24 cellular contexts compared by ENCODE assay signal in genomic region chrX:56975611-56976010, GRCh38. TPM values are rescaled to one million over a fixed set of nuclear protein-coding genes. Genes with fewer than 3 reads are reported as not detected.
DNase-seq lines count a peak whose midpoint lies in the region; FAIRE-seq and TF ChIP-seq lines count a peak whose summit lies in the region.
"Had no signal": no experiment of that assay in that cellular context is flagged by ENCODE, and none has a peak within 500 bp of the region (broad histone marks: within the 10 kb centered on the region; RNA-seq: fewer than 3 reads in every experiment).

No MANE protein-coding gene starts in this region.

- H3K4me1 ChIP-seq in HAP-1 = no peaks in the 10 kb centered on the region
- H3K4me1 ChIP-seq: gastroesophageal sphincter, parathyroid adenoma, right atrium auricular region, spleen, upper lobe of right lung had no signal

- peak; percentile 9 for TF ChIP-seq CTCF in choroid plexus epithelial cell (conservative IDR thresholded peaks at IDR 0.05; ENCODE audit: low read depth, low read length)

- no peak overlapping the region for H3K4me3 ChIP-seq in choroid plexus epithelial cell (ENCODE audit: low read depth, low read length)
- H3K4me3 ChIP-seq in HAP-1 = no peak overlapping the region
- H3K4me3 ChIP-seq: gastroesophageal sphincter, MG63, right atrium auricular region, spleen, upper lobe of right lung had no signal

- H3K27me3 ChIP-seq in HAP-1 (ENCODE audit: low read depth) = no peaks in the 10 kb centered on the region
- H3K27me3 ChIP-seq: gastroesophageal sphincter, MG63, spleen, upper lobe of right lung had no signal

- in situ Hi-C loops in HAP-1 (cut with MboI; ENCODE audit: low sequenced_read_pairs) = loop anchor here (25.0 kb wide), 1 partner anchor 213 kb away; no protein-coding TSS in a partner anchor

- no peaks in the 10 kb centered on the region for H3K9me3 ChIP-seq in HAP-1
- H3K9me3 ChIP-seq: gastroesophageal sphincter, MG63, right atrium auricular region, spleen, upper lobe of right lung had no signal

- peak; percentile 5 for DNase-seq in DMS53 (lab: John Stamatoyannopoulos, UW)
- DNase-seq in DMS53 treated with DMSO at 0.1 percent for 48 hours (lab: John Stamatoyannopoulos, UW; ENCODE audit: unreplicated experiment) = no peak
- DNase-seq in LHCN-M2 (ENCODE audit: low read depth) = peak; percentile 18
- no peak for DNase-seq in choroid plexus epithelial cell (ENCODE audit: low read depth)
- peak; percentile 28 to 63 for DNase-seq in lung microvascular endothelial cell (ENCODE audit: low read depth in 2 of 2)
- DNase-seq in HAP-1 (ENCODE audit: low spot score in 2 of 2) = no peak
- DNase-seq in T1000 (lab: John Stamatoyannopoulos, UW) = no peak
- no peak for DNase-seq in urothelium cell line (ENCODE audit: low spot score)
- DNase-seq: activated CD4-positive, alpha-beta T cell treated with anti-CD3 and anti-CD28 coated beads, Interleukin-2, amount 50 U/mL, for 4 hours; CD8-positive, alpha-beta memory T cell; GF-D8; left ventricle myocardium superior; MG63; midbrain; NCI-H1436; NCI-H2107; NCI-H524 treated with DMSO at 0.1 percent for 48 hours; spleen; stimulated activated CD4-positive, alpha-beta T cell treated with anti-CD3 and anti-CD28 coated beads, Interleukin-2, amount 100 ng/mL, for 48 hours; upper lobe of right lung had no signal

- H3K36me3 ChIP-seq in HAP-1 (replicated peaks) = peaks cover 49% of the 10 kb centered on the region
- H3K36me3 ChIP-seq: MG63, right atrium auricular region had no signal

- FAIRE-seq in urothelium cell line (lab: Jason Lieb, UNC) = no peak
- FAIRE-seq: H1 had no signal

RNA-seq across cellular contexts. Expression of gene SPIN3, which starts 19.7 kb away (rescaled TPM):
- total RNA-seq in LHCN-M2 (2014; rRNA removed) = 4.4 and 6.0 TPM in 2 replicates
- 2.2 TPM for polyA plus RNA-seq in LHCN-M2 (2012)
- 2.8 and 6.7 TPM in 2 replicates for total RNA-seq in lung microvascular endothelial cell

Comparison
In these comparisons a context has a peak if more than half of its experiments do, and no peak if none do; other contexts are left out.
1. DNase-seq: peak in DMS53 (single experiment), LHCN-M2 (single experiment) and lung microvascular endothelial cell (2 of 2); none in DMS53 treated with DMSO at 0.1 percent for 48 hours (single experiment), choroid plexus epithelial cell (single experiment), HAP-1 (0 of 2), T1000 (single experiment) and urothelium cell line (single experiment).